Comparison of ENCODE assay signal across 8 cellular contexts in the genomic region with DNA sequence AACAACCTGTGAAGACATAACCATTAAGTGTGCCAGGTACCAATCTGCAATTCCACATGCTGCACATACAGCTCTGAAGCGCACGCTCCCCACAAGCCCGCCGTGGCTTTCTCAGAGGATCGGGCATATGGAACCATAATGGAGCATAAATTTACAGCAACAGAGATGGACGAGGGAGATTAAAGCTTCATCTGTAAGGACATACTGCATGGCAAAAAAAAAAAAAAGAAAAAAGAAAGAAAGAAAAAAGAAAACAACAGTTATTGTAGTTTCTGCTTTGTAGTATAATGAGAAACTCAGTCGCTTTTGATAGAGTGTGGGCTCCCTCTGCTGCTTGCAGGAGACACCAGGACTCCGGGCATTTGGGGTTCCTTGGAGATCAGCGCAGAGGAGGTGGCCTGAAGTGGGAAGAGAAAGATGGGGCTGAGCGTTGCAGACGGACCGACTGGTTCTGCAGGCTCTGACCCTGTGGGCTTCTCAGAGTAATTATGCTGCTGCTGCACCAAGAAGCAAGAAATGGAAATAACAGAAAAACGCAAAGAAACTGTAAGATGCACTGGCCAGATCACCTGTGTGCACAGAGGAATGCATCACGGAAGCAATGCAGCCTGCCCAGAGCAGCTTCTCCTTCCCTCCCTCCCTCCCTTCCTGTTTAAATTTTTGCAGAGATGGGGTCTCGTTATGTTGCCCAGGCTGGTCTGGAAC. TPM values are rescaled to one million over a fixed set of nuclear protein-coding genes. Genes with fewer than 3 reads are reported as not detected.
DNase-seq lines count a peak whose midpoint lies in the region; ATAC-seq and TF ChIP-seq lines count a peak whose summit lies in the region.

No MANE protein-coding gene starts in this region.

- no peak overlapping the region for H3K4ac ChIP-seq in neuronal stem cell (ENCODE audit: low read length)

- H3K36me3 ChIP-seq in neuronal stem cell (replicated peaks in 1 of 2; ENCODE audit: control insufficient read depth in 2 of 2, insufficient read depth in 2 of 2, low read length in 2 of 2), result no peaks in the 10 kb centered on the region

- H3K9me3 ChIP-seq in neuronal stem cell (replicated peaks in 1 of 2; ENCODE audit: control insufficient read depth in 2 of 2, insufficient read depth in 1 of 2, low read depth in 1 of 2, low read length in 2 of 2), result no peaks in the 10 kb centered on the region

- ATAC-seq in GM21737 (IDR thresholded peaks at IDR 0.05; ENCODE audit: unreplicated experiment) (no peak), HG03457 (IDR thresholded peaks at IDR 0.05; ENCODE audit: unreplicated experiment) (no peak)

- no peak overlapping the region for H2BK15ac ChIP-seq in neuronal stem cell (ENCODE audit: low read length)

- no peak overlapping the region for H3K23ac ChIP-seq in neuronal stem cell (ENCODE audit: low read depth, low read length, poor library complexity)

- H3K9ac ChIP-seq in neuronal stem cell (ENCODE audit: low read depth, low read length, poor library complexity), result no peak overlapping the region

- H3K14ac ChIP-seq in neuronal stem cell (ENCODE audit: low read length), result no peak overlapping the region

- WGBS in neuronal stem cell (ENCODE audit: extremely low coverage in 2 of 2, insufficient read length in 2 of 2, insufficient replicate concordance in 1 of 2), 2 donors, result no CpG with 5 or more reads among the region's 15 CpGs

- H2BK5ac ChIP-seq in neuronal stem cell (ENCODE audit: low read length), result no peak overlapping the region

- no peak overlapping the region for H2AK5ac ChIP-seq in neuronal stem cell (ENCODE audit: low read depth, low read length)

- H3K4me2 ChIP-seq in neuronal stem cell (ENCODE audit: insufficient read depth, low read length, poor library complexity, severe bottlenecking), result no peak overlapping the region

- peak overlapping the region; percentile 24 for H2AFZ ChIP-seq in neuronal stem cell (ENCODE audit: low read length)

- H3K27me3 ChIP-seq in neuronal stem cell (ENCODE audit: control insufficient read depth in 3 of 3, insufficient read depth in 3 of 3, low read depth in 1 of 3, low read length in 3 of 3), result peaks cover 0 to 3% (median 0%) of the 10 kb centered on the region in 3 experiments

- no peak overlapping the region for H2BK12ac ChIP-seq in neuronal stem cell (ENCODE audit: low read length)

- DNase-seq in D341Med (ENCODE audit: low spot score) (peak; percentile 77), HK-2 (ENCODE audit: unreplicated experiment) (peak; percentile 40), NOMO-1 (lab: John Stamatoyannopoulos, UW; ENCODE audit: unreplicated experiment in 2 of 2) (peak; percentile 35 to 47), fibroblast of villous mesenchyme (ENCODE audit: low read depth) (peak; percentile 71), neuronal stem cell (ENCODE audit: low spot score) (peak; percentile 58)
- DNase-seq in activated T-cell treated with anti-CD3 and anti-CD28 coated beads, Interleukin-2, amount 50 U/mL, for 1 hour, result peak; percentile 48

- H3K79me1 ChIP-seq in neuronal stem cell (ENCODE audit: low read depth, low read length), result no peaks in the 10 kb centered on the region

- H3K27ac ChIP-seq in neuronal stem cell (replicated peaks; ENCODE audit: low read length), result no peak overlapping the region

- H4K8ac ChIP-seq in neuronal stem cell (ENCODE audit: low read depth, low read length), result no peak overlapping the region

- H2BK120ac ChIP-seq in neuronal stem cell (ENCODE audit: low read depth, low read length), result no peak overlapping the region

- H3K4me1 ChIP-seq in neuronal stem cell (ENCODE audit: control insufficient read depth in 2 of 2, insufficient read depth in 1 of 2, low read depth in 1 of 2, low read length in 2 of 2), result no peaks in the 10 kb centered on the region

- H3K4me3 ChIP-seq in fibroblast of villous mesenchyme (ENCODE audit: low read depth, low read length) (no peak overlapping the region), neuronal stem cell (ENCODE audit: low read length in 2 of 2) (no peak overlapping the region)

- peak; percentile 82 for TF ChIP-seq CTCF in fibroblast of villous mesenchyme (IDR thresholded peaks at IDR 0.05; ENCODE audit: insufficient read depth, low read depth, low read length)

- no peak overlapping the region for H3K18ac ChIP-seq in neuronal stem cell (ENCODE audit: low read length)

- H4K91ac ChIP-seq in neuronal stem cell (ENCODE audit: low read depth, low read length, poor library complexity), result no peak overlapping the region

RNA-seq across cellular contexts. Expression of gene PDCD5, which starts 10.8 kb away (rescaled TPM):
- total RNA-seq in fibroblast of villous mesenchyme, result 78.0 and 91.5 TPM in 2 replicates
- polyA plus RNA-seq in neuronal stem cell (2013, experiment 1 of 2), result 251 TPM
- 256 TPM for polyA plus RNA-seq in neuronal stem cell (2013, experiment 2 of 2)
